9 cellular contexts compared by ENCODE assay signal in the genomic region with DNA sequence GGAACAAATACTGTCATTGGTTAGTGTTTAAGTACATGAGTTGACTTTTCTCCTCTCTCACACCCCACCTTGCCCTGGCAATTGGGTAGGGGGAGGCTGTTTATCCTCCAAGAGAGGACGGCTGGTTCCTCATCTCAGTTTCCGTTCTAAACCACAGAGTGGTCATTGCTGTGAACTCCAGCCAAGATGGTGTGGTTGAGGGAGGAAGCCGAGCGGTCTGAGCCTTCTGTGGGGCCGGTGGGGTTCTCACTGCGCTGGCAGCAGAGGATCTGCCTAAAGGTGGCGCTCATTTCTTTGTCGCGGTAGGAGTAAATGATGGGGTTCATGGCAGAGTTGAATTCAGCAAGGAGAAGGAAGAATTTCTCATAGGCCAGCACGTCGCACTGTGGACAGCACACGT.
A peak's percentile ranks its signal among the peaks of the same experiment; 100 is the strongest.
DNase-seq lines count a peak whose midpoint lies in the region; ATAC-seq, FAIRE-seq and TF ChIP-seq lines count a peak whose summit lies in the region.
"Had no signal": no experiment of that assay in that cellular context is flagged by ENCODE, and none has a peak within 500 bp of the region (broad histone marks: within the 10 kb centered on the region; RNA-seq: fewer than 3 reads in every experiment).

No MANE protein-coding gene starts in this region.

- H3K4me2 ChIP-seq in GM23338 (no peak overlapping the region), hepatocyte (no peak overlapping the region)

- H3K79me2 ChIP-seq in GM23338 (replicated peaks; ENCODE audit: insufficient read depth) (no peaks in the 10 kb centered on the region), hepatocyte (peaks cover 4% of the 10 kb centered on the region)

- CTCF ChIA-PET in GM10248 (lab: Yijun Ruan, JAX): no interaction called here

- H3K27ac ChIP-seq in GM23338 (ENCODE audit: low read depth) (no peak overlapping the region), hepatocyte (no peak overlapping the region), uterus (no peak overlapping the region)

- peak overlapping the region; percentile 35; the same call in 1 of the 2 replicates for H2AFZ ChIP-seq in GM23338
- no peak overlapping the region for H2AFZ ChIP-seq in hepatocyte

- ATAC-seq in GM23338: peak; percentile 100

- no peak for FAIRE-seq in HTR-8/SVneo (lab: Jason Lieb, UNC)
- FAIRE-seq: G401.6 had no signal

- H3K36me3 Mint-ChIP-seq in GM23338 (ENCODE audit: low read depth): peaks cover 3% of the 10 kb centered on the region; the same call in 1 of the 3 replicates
- no peaks in the 10 kb centered on the region for H3K36me3 Mint-ChIP-seq in immature natural killer cell

- H3K27me3 Mint-ChIP-seq in GM23338 (ENCODE audit: insufficient read depth, low read depth, poor library complexity) (no peaks in the 10 kb centered on the region), immature natural killer cell (ENCODE audit: low read depth in 3 of 3) (peaks cover 0 to 5% (median under 1%) of the 10 kb centered on the region in 3 donors)

- H4K20me1 ChIP-seq in GM23338 (replicated peaks; ENCODE audit: insufficient read depth): no peaks in the 10 kb centered on the region
- H4K20me1 ChIP-seq in hepatocyte (ENCODE audit: insufficient read depth, poor library complexity, severe bottlenecking): no peaks in the 10 kb centered on the region

- H3K4me3 Mint-ChIP-seq in GM23338 (no peak overlapping the region), immature natural killer cell (no peak overlapping the region)

- H3K4me1 ChIP-seq in GM23338 (ENCODE audit: insufficient read depth) (peaks cover 22% of the 10 kb centered on the region), hepatocyte (ENCODE audit: insufficient read depth) (no peaks in the 10 kb centered on the region), uterus (no peaks in the 10 kb centered on the region)

- H3K4me1 Mint-ChIP-seq in GM23338: peaks cover 20% of the 10 kb centered on the region
- H3K4me1 Mint-ChIP-seq in immature natural killer cell: peaks cover 5 to 8% of the 10 kb centered on the region in 2 donors

- H3K9me2 ChIP-seq in GM23338 (ENCODE audit: insufficient read depth) (peaks cover 12% of the 10 kb centered on the region), hepatocyte (replicated peaks; ENCODE audit: insufficient read depth) (no peaks in the 10 kb centered on the region)

- H3F3A ChIP-seq in GM23338 (replicated peaks; ENCODE audit: low read depth): no peaks in the 10 kb centered on the region

- no peak overlapping the region for H3K4me3 ChIP-seq in GM23338
- no peak overlapping the region for H3K4me3 ChIP-seq in hepatocyte
- no peak overlapping the region for H3K4me3 ChIP-seq in uterus

- no peaks in the 10 kb centered on the region for H3K9me3 ChIP-seq in hepatocyte (ENCODE audit: low read depth)
- H3K9me3 ChIP-seq in uterus: no peaks in the 10 kb centered on the region

- 85% methylated on average over 12 of the region's 12 CpGs for WGBS in hepatocyte (ENCODE audit: low lambda C conversion rate, missing lambda C conversion rate)

- no peaks in the 10 kb centered on the region for H3K27me3 ChIP-seq in GM23338 (ENCODE audit: insufficient read depth)
- no peaks in the 10 kb centered on the region for H3K27me3 ChIP-seq in hepatocyte
- H3K27me3 ChIP-seq in uterus: no peaks in the 10 kb centered on the region

- intact Hi-C loops in uterus (cut with DNase I; ENCODE audit: low total_unique reads): no loop called here

- POLR2A ChIA-PET in GM10248 (lab: Yijun Ruan, JAX): no interaction called here

- no peaks in the 10 kb centered on the region; the same call in 2 of the 3 replicates for H3K9me3 Mint-ChIP-seq in GM23338
- peaks cover 0 to 5% (median 2%) of the 10 kb centered on the region in 6 donors for H3K9me3 Mint-ChIP-seq in immature natural killer cell

- H3K36me3 ChIP-seq in GM23338 (ENCODE audit: insufficient read depth) (no peaks in the 10 kb centered on the region), hepatocyte (replicated peaks; ENCODE audit: insufficient read depth, low read depth) (no peaks in the 10 kb centered on the region), uterus (no peaks in the 10 kb centered on the region)

- TF ChIP-seq POLR2A in uterus (IDR thresholded peaks at IDR 0.05): no peak

- peak; percentile 27 for DNase-seq in GM10248 (ENCODE audit: extremely low spot score)
- DNase-seq in GM23338 (ENCODE audit: low spot score): peak; percentile 87
- peak; percentile 90 for DNase-seq in NOMO-1 treated with dmso at 0.1 percent for 144 hours (lab: John Stamatoyannopoulos, UW; ENCODE audit: unreplicated experiment)
- peak; percentile 27 to 36 (median 32) for DNase-seq in immature natural killer cell
- DNase-seq in HTR-8/SVneo (ENCODE audit: insufficient read length, low spot score): no peak
- no peak for DNase-seq in superior temporal gyrus (ENCODE audit: extremely low spot score)
- DNase-seq in hepatocyte (ENCODE audit: low spot score): no peak
- DNase-seq in uterus: no peak

- no peak overlapping the region; the same call in 1 of the 2 replicates for H3K27ac Mint-ChIP-seq in GM23338
- peak overlapping the region in 1 of 6 donors; percentile 20 for H3K27ac Mint-ChIP-seq in immature natural killer cell

- TF ChIP-seq CTCF in GM10248 (IDR thresholded peaks at IDR 0.05; ENCODE audit: control extremely low read depth, extremely low read depth, low read depth, missing control alignments) (peak; percentile 28), GM23338 (conservative IDR thresholded peaks at IDR 0.05; ENCODE audit: low read depth in 2 of 2) (peak; percentile 70 to 87), hepatocyte (IDR thresholded peaks at IDR 0.05; ENCODE audit: poor library complexity) (no peak), uterus (IDR thresholded peaks at IDR 0.05) (no peak)

TF ChIP-seq in GM23338, 12 proteins besides CTCF, POLR2A, EP300 and RAD21 (continues in another document):
- TF ChIP-seq, protein P1, sequence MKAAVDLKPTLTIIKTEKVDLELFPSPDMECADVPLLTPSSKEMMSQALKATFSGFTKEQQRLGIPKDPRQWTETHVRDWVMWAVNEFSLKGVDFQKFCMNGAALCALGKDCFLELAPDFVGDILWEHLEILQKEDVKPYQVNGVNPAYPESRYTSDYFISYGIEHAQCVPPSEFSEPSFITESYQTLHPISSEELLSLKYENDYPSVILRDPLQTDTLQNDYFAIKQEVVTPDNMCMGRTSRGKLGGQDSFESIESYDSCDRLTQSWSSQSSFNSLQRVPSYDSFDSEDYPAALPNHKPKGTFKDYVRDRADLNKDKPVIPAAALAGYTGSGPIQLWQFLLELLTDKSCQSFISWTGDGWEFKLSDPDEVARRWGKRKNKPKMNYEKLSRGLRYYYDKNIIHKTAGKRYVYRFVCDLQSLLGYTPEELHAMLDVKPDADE (IDR thresholded peaks at IDR 0.05): no peak
- no peak for TF ChIP-seq EZH2 (IDR thresholded peaks at IDR 0.05; ENCODE audit: low read depth, unreplicated experiment)
- TF ChIP-seq ZNF331 (CRISPR knock-in tag; IDR thresholded peaks at IDR 0.05; ENCODE audit: low read depth): no peak
- TF ChIP-seq, protein P2, sequence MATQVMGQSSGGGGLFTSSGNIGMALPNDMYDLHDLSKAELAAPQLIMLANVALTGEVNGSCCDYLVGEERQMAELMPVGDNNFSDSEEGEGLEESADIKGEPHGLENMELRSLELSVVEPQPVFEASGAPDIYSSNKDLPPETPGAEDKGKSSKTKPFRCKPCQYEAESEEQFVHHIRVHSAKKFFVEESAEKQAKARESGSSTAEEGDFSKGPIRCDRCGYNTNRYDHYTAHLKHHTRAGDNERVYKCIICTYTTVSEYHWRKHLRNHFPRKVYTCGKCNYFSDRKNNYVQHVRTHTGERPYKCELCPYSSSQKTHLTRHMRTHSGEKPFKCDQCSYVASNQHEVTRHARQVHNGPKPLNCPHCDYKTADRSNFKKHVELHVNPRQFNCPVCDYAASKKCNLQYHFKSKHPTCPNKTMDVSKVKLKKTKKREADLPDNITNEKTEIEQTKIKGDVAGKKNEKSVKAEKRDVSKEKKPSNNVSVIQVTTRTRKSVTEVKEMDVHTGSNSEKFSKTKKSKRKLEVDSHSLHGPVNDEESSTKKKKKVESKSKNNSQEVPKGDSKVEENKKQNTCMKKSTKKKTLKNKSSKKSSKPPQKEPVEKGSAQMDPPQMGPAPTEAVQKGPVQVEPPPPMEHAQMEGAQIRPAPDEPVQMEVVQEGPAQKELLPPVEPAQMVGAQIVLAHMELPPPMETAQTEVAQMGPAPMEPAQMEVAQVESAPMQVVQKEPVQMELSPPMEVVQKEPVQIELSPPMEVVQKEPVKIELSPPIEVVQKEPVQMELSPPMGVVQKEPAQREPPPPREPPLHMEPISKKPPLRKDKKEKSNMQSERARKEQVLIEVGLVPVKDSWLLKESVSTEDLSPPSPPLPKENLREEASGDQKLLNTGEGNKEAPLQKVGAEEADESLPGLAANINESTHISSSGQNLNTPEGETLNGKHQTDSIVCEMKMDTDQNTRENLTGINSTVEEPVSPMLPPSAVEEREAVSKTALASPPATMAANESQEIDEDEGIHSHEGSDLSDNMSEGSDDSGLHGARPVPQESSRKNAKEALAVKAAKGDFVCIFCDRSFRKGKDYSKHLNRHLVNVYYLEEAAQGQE (IDR thresholded peaks at IDR 0.05; ENCODE audit: unreplicated experiment): no peak
- TF ChIP-seq EZH2phosphoT487 (IDR thresholded peaks at IDR 0.05; ENCODE audit: unreplicated experiment): no peak
- no peak for TF ChIP-seq JUNB (IDR thresholded peaks at IDR 0.05; ENCODE audit: unreplicated experiment)

Comparison
In these comparisons a context has a peak if more than half of its experiments do, and no peak if none do; other contexts are left out.
1. DNase-seq: peak in GM10248 (single experiment), GM23338 (single experiment), NOMO-1 treated with dmso at 0.1 percent for 144 hours (single experiment) and immature natural killer cell (3 of 3); none in HTR-8/SVneo (single experiment), superior temporal gyrus (single experiment), hepatocyte (single experiment) and uterus (0 of 2).
2. CTCF ChIP-seq: peak in GM10248 (single experiment) and GM23338 (2 of 2); none in hepatocyte (single experiment) and uterus (0 of 4).